23 cellular contexts compared by ENCODE assay signal in genomic region chr1:205932776-205933175, GRCh38. TPM values are rescaled to one million over a fixed set of nuclear protein-coding genes. Genes with fewer than 3 reads are reported as not detected.
"Had no signal": no experiment of that assay in that cellular context is flagged by ENCODE, and none has a peak within 500 bp of the region (broad histone marks: within the 10 kb centered on the region; RNA-seq: fewer than 3 reads in every experiment).

No MANE protein-coding gene starts in this region.

- FAIRE-seq: islet of Langerhans had no signal

- ATAC-seq: activated T-cell treated with anti-CD3 and anti-CD28 coated beads, Interleukin-2, amount 50 U/mL, for 4 hours; effector memory CD8-positive, alpha-beta T cell; stimulated activated naive CD8-positive, alpha-beta T cell treated with anti-CD3 and anti-CD28 coated beads, Interleukin-15, Interleukin-2, amounts not matched to agents 100 U/mL and 50 U/mL, for 24 hours had no signal

- H3K9me3 Mint-ChIP-seq: activated B cell treated with CpG ODN at 0.5 μM for 24 hours; activated T-cell treated with anti-CD3 and anti-CD28 coated beads, Interleukin-2, amount 50 U/mL, for 4 hours; effector memory CD8-positive, alpha-beta T cell; nephron progenitor cell had no signal

- H3K27me3 ChIP-seq: right atrium auricular region had no signal

- H3K27ac ChIP-seq: right atrium auricular region, transverse colon had no signal

- H3K9me3 ChIP-seq: right atrium auricular region, transverse colon had no signal

- H3K4me3 Mint-ChIP-seq: activated B cell treated with CpG ODN at 0.5 μM for 24 hours; activated T-cell treated with anti-CD3 and anti-CD28 coated beads, Interleukin-2, amount 50 U/mL, for 4 hours; effector memory CD8-positive, alpha-beta T cell; nephron progenitor cell had no signal

- H3K4me3 ChIP-seq: lung, right atrium auricular region, transverse colon had no signal

- H3K4me1 Mint-ChIP-seq: activated B cell treated with CpG ODN at 0.5 μM for 24 hours had no signal

- H3K36me3 ChIP-seq: right atrium auricular region, transverse colon had no signal

- H3K4me1 ChIP-seq: transverse colon had no signal

- H3K27ac Mint-ChIP-seq: activated B cell treated with CpG ODN at 0.5 μM for 24 hours; effector memory CD8-positive, alpha-beta T cell; nephron progenitor cell had no signal

- DNase-seq: activated B cell treated with CpG ODN at 0.5 μM for 24 hours; activated CD4-positive, alpha-beta T cell treated with anti-CD3 and anti-CD28 coated beads for 48 hours; activated CD8-positive, alpha-beta memory T cell treated with anti-CD3 and anti-CD28 coated beads, Interleukin-2, amount 50 U/mL, for 4 hours; activated effector memory CD4-positive, alpha-beta T cell treated with Interleukin-2 at 50 U/mL for 16 hours; activated naive CD4-positive, alpha-beta T cell treated with anti-CD3 and anti-CD28 coated beads, Interleukin-2, amount 50 U/mL, for 16 hours; activated T-cell treated with anti-CD3 and anti-CD28 coated beads, Interleukin-2, amount 50 U/mL, for 4 hours; cortex of kidney; effector memory CD8-positive, alpha-beta T cell; hippocampal formation; midbrain; nephron progenitor cell; occipital lobe; stimulated activated CD4-positive, alpha-beta T cell treated with anti-CD3 and anti-CD28 coated beads, Interleukin-12 subunit alpha, Interleukin-12 subunit beta, amount 100 ng/mL, for 4 hours; stimulated activated CD4-positive, alpha-beta T cell treated with anti-CD3 and anti-CD28 coated beads, Interleukin-1b, Interleukin-23, amount 100 ng/mL, for 48 hours; stimulated activated CD8-positive, alpha-beta memory T cell treated with anti-CD3 and anti-CD28 coated beads, Interleukin-4, amount 100 ng/mL, for 48 hours; stimulated activated naive CD8-positive, alpha-beta T cell treated with anti-CD3 and anti-CD28 coated beads, Interleukin-15, Interleukin-2, amounts not matched to agents 100 U/mL and 50 U/mL, for 24 hours; T-helper 1 cell; T-helper 9 cell; transverse colon had no signal

RNA-seq across cellular contexts. Expression of gene SLC26A9, which starts 10.5 kb away (rescaled TPM):
- total RNA-seq: activated B cell treated with CpG ODN at 0.5 μM for 24 hours; activated T-cell treated with anti-CD3 and anti-CD28 coated beads, Interleukin-2, amount 50 U/mL, for 4 hours; occipital lobe; posterior vena cava; transverse colon had no signal
